ENCODE assay signal across 13 cellular contexts in genomic region chr5:9947231-9947693, GRCh38.
DNase-seq lines count a peak whose midpoint lies in the region; ATAC-seq, FAIRE-seq and TF ChIP-seq lines count a peak whose summit lies in the region.
"Had no signal": no experiment of that assay in that cellular context is flagged by ENCODE, and none has a peak within 500 bp of the region (broad histone marks: within the 10 kb centered on the region; RNA-seq: fewer than 3 reads in every experiment).

No MANE protein-coding gene starts in this region.

- H3K36me3 ChIP-seq in astrocyte (ENCODE audit: insufficient read depth, low read length) (no peaks in the 10 kb centered on the region), neuronal stem cell (replicated peaks in 1 of 2; ENCODE audit: control insufficient read depth in 2 of 2, insufficient read depth in 2 of 2, low read length in 2 of 2) (no peaks in the 10 kb centered on the region), H7 (replicated peaks; ENCODE audit: control insufficient read depth, insufficient read depth, low read length) (no peaks in the 10 kb centered on the region)

- TF ChIP-seq CTCF in astrocyte (IDR thresholded peaks at IDR 0.05; ENCODE audit: insufficient read depth, low read depth, low read length), result no peak

- H3K79me1 ChIP-seq in neuronal stem cell (ENCODE audit: low read depth, low read length), result no peaks in the 10 kb centered on the region

- POLR2A ChIA-PET in activated CD8-positive, alpha-beta T cell treated with anti-CD3 and anti-CD28 coated beads, Interleukin-2, amount 10 ng/mL, durations not matched to agents 7 days and 5 days (lab: Charles Lee), result no interaction called here

- H3K27ac ChIP-seq in astrocyte (ENCODE audit: low read depth, low read length) (no peak overlapping the region), neuronal stem cell (replicated peaks; ENCODE audit: low read length) (no peak overlapping the region)
- H3K27ac ChIP-seq: VCaP had no signal

- H3K9me3 Mint-ChIP-seq in astrocyte (ENCODE audit: unreplicated experiment), result no peaks in the 10 kb centered on the region
- no peaks in the 10 kb centered on the region for H3K9me3 Mint-ChIP-seq in activated CD8-positive, alpha-beta T cell treated with anti-CD3 and anti-CD28 coated beads, Interleukin-2, amount 10 ng/mL, durations not matched to agents 7 days and 5 days (ENCODE audit: insufficient read depth)
- H3K9me3 Mint-ChIP-seq: stimulated activated naive CD8-positive, alpha-beta T cell treated with anti-CD3 and anti-CD28 coated beads, Interleukin-15, Interleukin-2, amounts not matched to agents 100 ng/mL and 50 ng/mL, for 24 hours had no signal

- no peak overlapping the region for H3K14ac ChIP-seq in neuronal stem cell (ENCODE audit: low read length)

- H2BK12ac ChIP-seq in neuronal stem cell (ENCODE audit: low read length), result no peak overlapping the region

- H3K36me3 Mint-ChIP-seq in astrocyte (ENCODE audit: low read depth, unreplicated experiment), result no peaks in the 10 kb centered on the region
- no peaks in the 10 kb centered on the region for H3K36me3 Mint-ChIP-seq in activated CD8-positive, alpha-beta T cell treated with anti-CD3 and anti-CD28 coated beads, Interleukin-2, amount 10 ng/mL, durations not matched to agents 7 days and 5 days (ENCODE audit: low read depth)
- H3K36me3 Mint-ChIP-seq: CD14-positive monocyte had no signal

- FAIRE-seq in astrocyte (lab: Jason Lieb, UNC), result no peak

- ATAC-seq in GM18861 (IDR thresholded peaks at IDR 0.05; ENCODE audit: unreplicated experiment), result peak; percentile 45
- ATAC-seq in HG02884 (IDR thresholded peaks at IDR 0.05; ENCODE audit: unreplicated experiment), result peak; percentile 49
- no peak for ATAC-seq in activated CD8-positive, alpha-beta T cell treated with anti-CD3 and anti-CD28 coated beads, Interleukin-2, amount 10 ng/mL, durations not matched to agents 7 days and 5 days
- ATAC-seq in GM18519 (IDR thresholded peaks at IDR 0.05; ENCODE audit: low FRiP score, unreplicated experiment), result no peak

- H3K4me2 ChIP-seq in astrocyte (ENCODE audit: low read length) (no peak overlapping the region), neuronal stem cell (ENCODE audit: insufficient read depth, low read length, poor library complexity, severe bottlenecking) (no peak overlapping the region)

- peaks cover 13% of the 10 kb centered on the region for H3K4me1 Mint-ChIP-seq in astrocyte (ENCODE audit: low read depth, unreplicated experiment)
- no peaks in the 10 kb centered on the region for H3K4me1 Mint-ChIP-seq in activated CD8-positive, alpha-beta T cell treated with anti-CD3 and anti-CD28 coated beads, Interleukin-2, amount 10 ng/mL, durations not matched to agents 7 days and 5 days (ENCODE audit: low read depth)
- H3K4me1 Mint-ChIP-seq: CD14-positive monocyte had no signal

- no peak overlapping the region for H2BK5ac ChIP-seq in neuronal stem cell (ENCODE audit: low read length)

- no peak overlapping the region for H3K18ac ChIP-seq in neuronal stem cell (ENCODE audit: low read length)

- no peak overlapping the region for H3K4ac ChIP-seq in neuronal stem cell (ENCODE audit: low read length)

- no peaks in the 10 kb centered on the region for H3K9me3 ChIP-seq in astrocyte (ENCODE audit: insufficient read depth, low read depth, low read length)
- H3K9me3 ChIP-seq in neuronal stem cell (replicated peaks in 1 of 2; ENCODE audit: control insufficient read depth in 2 of 2, insufficient read depth in 1 of 2, low read depth in 1 of 2, low read length in 2 of 2), result no peaks in the 10 kb centered on the region

- H2BK15ac ChIP-seq in neuronal stem cell (ENCODE audit: low read length), result no peak overlapping the region

- H2BK120ac ChIP-seq in neuronal stem cell (ENCODE audit: low read depth, low read length), result no peak overlapping the region

- no peak overlapping the region for H2AFZ ChIP-seq in astrocyte (ENCODE audit: low read depth, low read length)
- peak overlapping the region; percentile 1 for H2AFZ ChIP-seq in neuronal stem cell (ENCODE audit: low read length)

- H3K9ac ChIP-seq in astrocyte (ENCODE audit: low read length) (no peak overlapping the region), neuronal stem cell (ENCODE audit: low read depth, low read length, poor library complexity) (no peak overlapping the region)

- H3K79me2 ChIP-seq in astrocyte (ENCODE audit: insufficient read depth, low read length), result no peaks in the 10 kb centered on the region

- no peak overlapping the region for H3K27ac Mint-ChIP-seq in astrocyte (ENCODE audit: unreplicated experiment)
- H3K27ac Mint-ChIP-seq in activated CD8-positive, alpha-beta T cell treated with anti-CD3 and anti-CD28 coated beads, Interleukin-2, amount 10 ng/mL, durations not matched to agents 7 days and 5 days, result no peak overlapping the region
- H3K27ac Mint-ChIP-seq: CD14-positive monocyte; stimulated activated naive CD8-positive, alpha-beta T cell treated with anti-CD3 and anti-CD28 coated beads, Interleukin-15, Interleukin-2, amounts not matched to agents 100 ng/mL and 50 ng/mL, for 24 hours had no signal

- H4K8ac ChIP-seq in neuronal stem cell (ENCODE audit: low read depth, low read length), result no peak overlapping the region

- peaks cover 3% of the 10 kb centered on the region for H3K27me3 Mint-ChIP-seq in astrocyte (ENCODE audit: low read depth, unreplicated experiment)
- no peaks in the 10 kb centered on the region for H3K27me3 Mint-ChIP-seq in activated CD8-positive, alpha-beta T cell treated with anti-CD3 and anti-CD28 coated beads, Interleukin-2, amount 10 ng/mL, durations not matched to agents 7 days and 5 days (ENCODE audit: low read depth)
- H3K27me3 Mint-ChIP-seq: stimulated activated naive CD8-positive, alpha-beta T cell treated with anti-CD3 and anti-CD28 coated beads, Interleukin-15, Interleukin-2, amounts not matched to agents 100 ng/mL and 50 ng/mL, for 24 hours had no signal

- no peaks in the 10 kb centered on the region for H4K20me1 ChIP-seq in astrocyte (ENCODE audit: insufficient read depth, low read length)

- H3K4me1 ChIP-seq in astrocyte (ENCODE audit: insufficient read depth, low read length) (no peaks in the 10 kb centered on the region), neuronal stem cell (ENCODE audit: control insufficient read depth in 2 of 2, insufficient read depth in 1 of 2, low read depth in 1 of 2, low read length in 2 of 2) (peaks cover 3 to 17% of the 10 kb centered on the region in 2 donors)

- CTCF ChIA-PET in activated CD8-positive, alpha-beta T cell treated with anti-CD3 and anti-CD28 coated beads, Interleukin-2, amount 10 ng/mL, durations not matched to agents 7 days and 5 days (lab: Charles Lee), result no interaction called here

- no peak overlapping the region for H3K4me3 Mint-ChIP-seq in astrocyte (ENCODE audit: unreplicated experiment)
- H3K4me3 Mint-ChIP-seq in activated CD8-positive, alpha-beta T cell treated with anti-CD3 and anti-CD28 coated beads, Interleukin-2, amount 10 ng/mL, durations not matched to agents 7 days and 5 days, result no peak overlapping the region
- H3K4me3 Mint-ChIP-seq: CD14-positive monocyte; stimulated activated naive CD8-positive, alpha-beta T cell treated with anti-CD3 and anti-CD28 coated beads, Interleukin-15, Interleukin-2, amounts not matched to agents 100 ng/mL and 50 ng/mL, for 24 hours had no signal

- no peak overlapping the region for H3K4me3 ChIP-seq in astrocyte (ENCODE audit: insufficient read depth, low read depth, low read length)
- H3K4me3 ChIP-seq in neuronal stem cell (ENCODE audit: low read length in 2 of 2), result no peak overlapping the region
- no peak overlapping the region for H3K4me3 ChIP-seq in H7 (ENCODE audit: insufficient read depth, low read depth, low read length)

- WGBS in neuronal stem cell (ENCODE audit: extremely low coverage in 2 of 2, insufficient read length in 2 of 2, insufficient replicate concordance in 1 of 2), 2 donors, result no CpG with 5 or more reads among the region's 6 CpGs

- no peak overlapping the region for H2AK5ac ChIP-seq in neuronal stem cell (ENCODE audit: low read depth, low read length)

- no peak overlapping the region for H3K23ac ChIP-seq in neuronal stem cell (ENCODE audit: low read depth, low read length, poor library complexity)

- DNase-seq in astrocyte (ENCODE audit: low read depth) (peak; percentile 44), neuronal stem cell (ENCODE audit: low spot score) (no peak), H7 (no peak), dermis blood vessel endothelial cell (no peak)
- DNase-seq in activated CD8-positive, alpha-beta T cell treated with anti-CD3 and anti-CD28 coated beads, Interleukin-2, amount 10 ng/mL, durations not matched to agents 7 days and 5 days, result no peak
- DNase-seq: activated CD8-positive, alpha-beta memory T cell treated with anti-CD3 and anti-CD28 coated beads, Interleukin-2, amount 50 U/mL, for 4 hours; stimulated activated CD4-positive, alpha-beta T cell treated with anti-CD3 and anti-CD28 coated beads, Interleukin-4, amount 100 ng/mL, for 1 hour had no signal

- H4K91ac ChIP-seq in neuronal stem cell (ENCODE audit: low read depth, low read length, poor library complexity), result no peak overlapping the region

- no peaks in the 10 kb centered on the region for H3K27me3 ChIP-seq in astrocyte (ENCODE audit: insufficient read depth, low read length)
- no peaks in the 10 kb centered on the region for H3K27me3 ChIP-seq in neuronal stem cell (ENCODE audit: control insufficient read depth in 3 of 3, insufficient read depth in 3 of 3, low read depth in 1 of 3, low read length in 3 of 3)
- no peaks in the 10 kb centered on the region for H3K27me3 ChIP-seq in H7 (ENCODE audit: control insufficient read depth, insufficient read depth, low read length)

Comparison
In these comparisons a context has a peak if more than half of its experiments do, and no peak if none do; other contexts are left out.
1. ATAC-seq: peak in GM18861 (single experiment) and HG02884 (single experiment); none in activated CD8-positive, alpha-beta T cell treated with anti-CD3 and anti-CD28 coated beads, Interleukin-2, amount 10 ng/mL, durations not matched to agents 7 days and 5 days (single experiment) and GM18519 (single experiment).